In the genomic region with DNA sequence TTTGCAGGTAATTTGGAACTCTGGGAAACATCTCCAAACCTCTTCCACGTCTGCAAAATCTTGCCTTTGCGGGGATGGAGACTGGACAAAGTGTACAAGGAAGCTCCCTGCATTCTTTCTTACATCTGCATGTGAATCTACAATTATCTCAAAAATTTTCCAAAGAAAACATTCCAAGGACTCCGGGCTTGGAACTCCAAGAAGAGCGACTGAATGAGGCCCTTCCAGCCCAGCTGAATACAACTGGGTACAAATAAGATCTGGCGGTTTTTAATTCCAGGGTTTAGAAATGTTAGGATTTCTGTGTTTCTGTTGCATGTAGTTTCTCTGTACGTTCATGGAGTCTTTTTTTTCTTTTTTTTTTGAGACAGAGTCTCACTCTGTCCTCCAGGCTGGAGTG, we compare ENCODE assay signal across 18 cellular contexts. TPM values are rescaled to one million over a fixed set of nuclear protein-coding genes. Genes with fewer than 3 reads are reported as not detected.
"Had no signal": no experiment of that assay in that cellular context is flagged by ENCODE, and none has a peak within 500 bp of the region (broad histone marks: within the 10 kb centered on the region; RNA-seq: fewer than 3 reads in every experiment).

No MANE protein-coding gene starts in this region.

- H3K4me3 ChIP-seq: gastrocnemius medialis, heart left ventricle, sigmoid colon, spleen, thoracic aorta, upper lobe of right lung had no signal

- H3K27ac Mint-ChIP-seq: activated CD4-positive, alpha-beta T cell treated with anti-CD3 and anti-CD28 coated beads, Interleukin-2, amount 10 ng/mL, durations not matched to agents 7 days and 5 days; activated T-cell treated with anti-CD3 and anti-CD28 coated beads, Interleukin-2, amount 50 U/mL, for 72 hours; naive thymus-derived CD4-positive, alpha-beta T cell; stimulated activated naive B cell treated with anti-CD40 and anti-IgM and Interleukin-4, amounts not matched to agents 10 μg/mL and 1 μg/mL and 100 μg/mL, for 72 hours had no signal

- H3K27ac ChIP-seq: dorsolateral prefrontal cortex, neutrophil, thoracic aorta, upper lobe of right lung had no signal

- H3K9me3 Mint-ChIP-seq: activated CD4-positive, alpha-beta T cell treated with anti-CD3 and anti-CD28 coated beads, Interleukin-2, amount 10 ng/mL, durations not matched to agents 7 days and 5 days; activated T-cell treated with anti-CD3 and anti-CD28 coated beads, Interleukin-2, amount 50 U/mL, for 72 hours; stimulated activated naive B cell treated with anti-CD40 and anti-IgM and Interleukin-4, amounts not matched to agents 10 μg/mL and 1 μg/mL and 100 μg/mL, for 72 hours had no signal

- DNase-seq: activated CD4-positive, alpha-beta T cell treated with anti-CD3 and anti-CD28 coated beads, Interleukin-2, amount 10 ng/mL, durations not matched to agents 7 days and 5 days; activated CD8-positive, alpha-beta memory T cell treated with anti-CD3 and anti-CD28 coated beads for 24 hours; activated CD8-positive, alpha-beta memory T cell treated with anti-CD3 and anti-CD28 coated beads, Interleukin-2, amount 50 U/mL, for 48 hours; activated effector memory CD4-positive, alpha-beta T cell treated with anti-CD3 and anti-CD28 coated beads, Interleukin-2, amount 50 U/mL, for 16 hours; activated naive CD4-positive, alpha-beta T cell treated with anti-CD3 and anti-CD28 coated beads, Interleukin-2, amount 50 U/mL, for 16 hours; activated T-cell treated with anti-CD3 and anti-CD28 coated beads, Interleukin-2, amount 50 U/mL, for 72 hours; dorsolateral prefrontal cortex; erythroblast; gastrocnemius medialis; heart left ventricle; mesenchymal stem cell; naive thymus-derived CD4-positive, alpha-beta T cell; sigmoid colon; spleen; stimulated activated naive B cell treated with anti-CD40 and anti-IgM and Interleukin-4, amounts not matched to agents 10 μg/mL and 1 μg/mL and 100 μg/mL, for 72 hours; upper lobe of right lung had no signal

- ATAC-seq: activated T-cell treated with anti-CD3 and anti-CD28 coated beads, Interleukin-2, amount 50 U/mL, for 72 hours; gastrocnemius medialis; naive thymus-derived CD4-positive, alpha-beta T cell; stimulated activated naive B cell treated with anti-CD40 and anti-IgM and Interleukin-4, amounts not matched to agents 10 μg/mL and 1 μg/mL and 100 μg/mL, for 72 hours had no signal

- H3K4me1 ChIP-seq: gastrocnemius medialis had no signal

- H3K36me3 Mint-ChIP-seq: naive thymus-derived CD4-positive, alpha-beta T cell; stimulated activated naive B cell treated with anti-CD40 and anti-IgM and Interleukin-4, amounts not matched to agents 10 μg/mL and 1 μg/mL and 100 μg/mL, for 72 hours had no signal

- H3K36me3 ChIP-seq: gastrocnemius medialis, heart left ventricle, neutrophil, sigmoid colon, spleen, thoracic aorta, upper lobe of right lung had no signal

- H3K9me3 ChIP-seq: gastrocnemius medialis, heart left ventricle, neutrophil, sigmoid colon, spleen, thoracic aorta, upper lobe of right lung had no signal

- H3K4me3 Mint-ChIP-seq: activated CD4-positive, alpha-beta T cell treated with anti-CD3 and anti-CD28 coated beads, Interleukin-2, amount 10 ng/mL, durations not matched to agents 7 days and 5 days; activated T-cell treated with anti-CD3 and anti-CD28 coated beads, Interleukin-2, amount 50 U/mL, for 72 hours; naive thymus-derived CD4-positive, alpha-beta T cell; stimulated activated naive B cell treated with anti-CD40 and anti-IgM and Interleukin-4, amounts not matched to agents 10 μg/mL and 1 μg/mL and 100 μg/mL, for 72 hours had no signal

RNA-seq across cellular contexts. Expression of a gene that starts 28.5 kb away (rescaled TPM):
- total RNA-seq: activated CD4-positive, alpha-beta T cell treated with anti-CD3 and anti-CD28 coated beads, Interleukin-2, amount 10 ng/mL, durations not matched to agents 7 days and 5 days; activated T-cell treated with anti-CD3 and anti-CD28 coated beads, Interleukin-2, amount 50 U/mL, for 72 hours; naive thymus-derived CD4-positive, alpha-beta T cell had no signal
- polyA plus RNA-seq: naive thymus-derived CD4-positive, alpha-beta T cell had no signal

RNA-seq across cellular contexts. Expression of a gene that starts 55.9 kb away (rescaled TPM):
- total RNA-seq: upper lobe of right lung had no signal
